ENCODE assay signal across 10 cellular contexts in the genomic region with DNA sequence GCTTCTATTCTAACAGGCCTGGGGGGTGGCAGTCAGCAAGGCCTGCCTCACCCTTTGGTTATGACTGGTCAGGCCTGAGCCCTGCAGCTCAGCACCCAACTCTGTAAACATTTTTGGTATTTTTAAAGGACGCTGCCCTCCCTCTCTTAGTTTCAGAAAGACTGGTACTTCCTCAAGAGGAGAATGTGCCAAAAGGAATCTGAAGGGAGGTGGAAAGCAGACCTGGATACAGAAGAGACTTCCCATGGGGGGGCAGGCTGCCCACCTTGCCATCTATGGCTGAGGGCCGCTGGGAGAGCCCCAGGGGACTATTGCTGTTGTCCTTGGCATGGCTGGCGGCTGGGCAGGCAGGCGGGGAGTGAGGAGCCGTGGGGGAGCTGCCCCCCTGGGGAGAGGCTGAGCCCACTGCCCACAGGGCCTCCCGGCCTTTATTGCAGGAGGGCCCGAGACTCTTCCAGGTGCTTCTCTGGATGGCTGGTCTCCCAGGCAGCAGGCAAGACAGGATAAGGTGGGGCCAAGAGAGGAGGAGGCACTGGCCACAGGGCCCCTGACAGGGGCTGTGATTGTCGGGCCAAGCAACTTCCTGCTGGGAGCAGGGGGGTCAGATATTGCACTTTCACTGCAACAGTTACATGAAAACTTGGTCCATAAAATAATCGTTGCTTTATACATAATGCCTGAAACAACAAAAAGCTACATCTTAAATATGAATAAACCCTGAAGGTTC. TPM values are rescaled to one million over a fixed set of nuclear protein-coding genes. Genes with fewer than 3 reads are reported as not detected.
DNase-seq lines count a peak whose midpoint lies in the region; ATAC-seq, FAIRE-seq and TF ChIP-seq lines count a peak whose summit lies in the region.
"Had no signal": no experiment of that assay in that cellular context is flagged by ENCODE, and none has a peak within 500 bp of the region (broad histone marks: within the 10 kb centered on the region; RNA-seq: fewer than 3 reads in every experiment).

No MANE protein-coding gene starts in this region.

- no peaks in the 10 kb centered on the region for H3K9me3 ChIP-seq in gastrocnemius medialis
- H3K9me3 ChIP-seq: thyroid gland had no signal

- H3K27ac ChIP-seq in gastrocnemius medialis = peak overlapping the region; percentile 9 to 75 (median 44)

- intact Hi-C loops in left ventricle myocardium superior (cut with micrococcal nuclease) (no loop called here), gastrocnemius medialis (cut with DNase I; ENCODE audit: low total_unique reads) (no loop called here)

- DNase-seq in GM19239 (ENCODE audit: insufficient read length, low spot score) = no peak
- DNase-seq in UCSD-AML1 (lab: John Stamatoyannopoulos, UW; ENCODE audit: unreplicated experiment) = peak; percentile 22
- DNase-seq in left ventricle myocardium superior = no peak
- DNase-seq in gastrocnemius medialis = no peak
- DNase-seq in COR-L47 (lab: John Stamatoyannopoulos, UW) = no peak
- no peak for DNase-seq in dedifferentiated amniotic fluid mesenchymal stem cell (ENCODE audit: extremely low spot score)
- DNase-seq in COLO829 (ENCODE audit: low spot score) = no peak

- in situ Hi-C loops in gastrocnemius medialis (cut with MboI; ENCODE audit: low sequenced_read_pairs in 4 of 4) = no loop called here

- peak; percentile 11 for FAIRE-seq in GM19239 (lab: Jason Lieb, UNC)
- FAIRE-seq: endometrium had no signal

- H3K4me3 ChIP-seq in gastrocnemius medialis = no peak overlapping the region
- H3K4me3 ChIP-seq: thyroid gland had no signal

- TF ChIP-seq CTCF in gastrocnemius medialis (IDR thresholded peaks at IDR 0.05 in 4 of 5, conservative IDR thresholded peaks at IDR 0.05 in 1 of 5) = no peak

- ATAC-seq in left ventricle myocardium superior = peak; percentile 1
- no peak for ATAC-seq in gastrocnemius medialis
- ATAC-seq in HG03442 (IDR thresholded peaks at IDR 0.05; ENCODE audit: unreplicated experiment) = no peak

- no peaks in the 10 kb centered on the region for H3K27me3 ChIP-seq in gastrocnemius medialis
- H3K27me3 ChIP-seq: thyroid gland had no signal

- H3K36me3 ChIP-seq in gastrocnemius medialis = peaks cover 0 to 15% of the 10 kb centered on the region in 2 donors
- H3K36me3 ChIP-seq: thyroid gland had no signal

- no peak for TF ChIP-seq POLR2A in gastrocnemius medialis (IDR thresholded peaks at IDR 0.05)

- peaks cover 34 to 49% of the 10 kb centered on the region in 2 donors for H3K4me1 ChIP-seq in gastrocnemius medialis

RNA-seq across cellular contexts. Expression of gene ARL6IP4, which starts 3.5 kb away (rescaled TPM):
- 181 TPM for total RNA-seq in left ventricle myocardium superior
- total RNA-seq in gastrocnemius medialis = 100 to 1,000 TPM; 123 to 175 (median 156) TPM

RNA-seq across cellular contexts. Expression of gene OGFOD2, which starts 8.9 kb away (rescaled TPM):
- 15.4 TPM for total RNA-seq in left ventricle myocardium superior
- total RNA-seq in gastrocnemius medialis = 10 to 100 TPM in 1 of 4 donors, 1 to 10 TPM in 3; 3.2 to 11.7 (median 7.8) TPM

RNA-seq across cellular contexts. Expression of gene ABCB9, which starts 17.7 kb away (rescaled TPM):
- total RNA-seq in left ventricle myocardium superior (4.6 TPM), gastrocnemius medialis (1 to 10 TPM in 2 of 4 donors, under 1 TPM in 2; 0.53 to 1.5 (median 0.99) TPM)
